In genomic region chr13:110524484-110525254, GRCh38 we compare ENCODE assay signal across 8 cellular contexts. TPM values are rescaled to one million over a fixed set of nuclear protein-coding genes. Genes with fewer than 3 reads are reported as not detected.
DNase-seq lines count a peak whose midpoint lies in the region; ATAC-seq and TF ChIP-seq lines count a peak whose summit lies in the region.

No MANE protein-coding gene starts in this region.

- TF ChIP-seq CTCF in esophagus squamous epithelium (IDR thresholded peaks at IDR 0.05) = no peak

- peak overlapping the region in 2 of 3 donors; percentile 23 to 76 for H3K9ac ChIP-seq in skeletal muscle tissue (ENCODE audit: low read depth in 1 of 3, low read length in 3 of 3)

- H3K4me1 ChIP-seq in esophagus squamous epithelium (peaks cover 8 to 60% (median 9%) of the 10 kb centered on the region in 3 donors), skeletal muscle tissue (ENCODE audit: control insufficient read depth in 3 of 3, insufficient read depth in 3 of 3, low read length in 3 of 3) (peaks cover 11 to 64% (median 62%) of the 10 kb centered on the region in 3 donors)

- intact Hi-C loops in esophagus squamous epithelium (cut with DNase I) = no loop called here

- H3K36me3 ChIP-seq in esophagus squamous epithelium = no peaks in the 10 kb centered on the region
- H3K36me3 ChIP-seq in skeletal muscle tissue (ENCODE audit: control insufficient read depth in 3 of 3, insufficient read depth in 3 of 3, low read length in 3 of 3) = peaks cover 0 to 5% (median 3%) of the 10 kb centered on the region in 3 donors

- H3K4me3 ChIP-seq in esophagus squamous epithelium (no peak overlapping the region), skeletal muscle tissue (ENCODE audit: low read length in 3 of 3) (peak overlapping the region in 1 of 3 donors; percentile 49)

- TF ChIP-seq POLR2A in esophagus squamous epithelium (IDR thresholded peaks at IDR 0.05) = no peak

- ATAC-seq in GM21825 (IDR thresholded peaks at IDR 0.05; ENCODE audit: unreplicated experiment) = peak; percentile 32
- ATAC-seq in HG02678 (IDR thresholded peaks at IDR 0.05; ENCODE audit: unreplicated experiment) = no peak
- no peak for ATAC-seq in HG02588 (IDR thresholded peaks at IDR 0.05; ENCODE audit: unreplicated experiment)

- H3K9me3 ChIP-seq in esophagus squamous epithelium (no peaks in the 10 kb centered on the region), skeletal muscle tissue (ENCODE audit: control insufficient read depth in 3 of 3, low read length in 3 of 3) (no peaks in the 10 kb centered on the region)

- DNase-seq in NCI-H345 treated with DMSO at 0.1 percent for 48 hours (lab: John Stamatoyannopoulos, UW; ENCODE audit: unreplicated experiment) (peak; percentile 37), esophagus squamous epithelium (lab: John Stamatoyannopoulos, UW) (no peak), hippocampal formation (lab: John Stamatoyannopoulos, UW) (no peak), HEK293T (ENCODE audit: extremely low spot score) (no peak)

- H3K27me3 ChIP-seq in esophagus squamous epithelium = no peaks in the 10 kb centered on the region
- H3K27me3 ChIP-seq in skeletal muscle tissue (ENCODE audit: control insufficient read depth in 3 of 3, insufficient read depth in 3 of 3, low read length in 3 of 3) = no peaks in the 10 kb centered on the region

- POLR2A ChIA-PET in HEK293T (lab: Yijun Ruan, JAX) = no interaction called here

- H3K27ac ChIP-seq in esophagus squamous epithelium (peak overlapping the region in 3 of 4 donors; percentile 21 to 51 (median 34)), skeletal muscle tissue (ENCODE audit: low read depth, low read length) (peak overlapping the region; percentile 33)

- WGBS in esophagus squamous epithelium, 2 donors = 29 to 45% methylated on average over 8 to 14 of the region's 20 CpGs

- CTCF ChIA-PET in HEK293T (lab: Yijun Ruan, JAX) = no interaction called here

TF ChIP-seq in HEK293T, 16 proteins besides CTCF, POLR2A, EP300 and RAD21:
- TF ChIP-seq L3MBTL2 (conservative IDR thresholded peaks at IDR 0.05) = no peak
- no peak for TF ChIP-seq HDGF (IDR thresholded peaks at IDR 0.05; ENCODE audit: borderline replicate concordance)
- no peak for TF ChIP-seq CTBP1 (IDR thresholded peaks at IDR 0.05; ENCODE audit: borderline replicate concordance)
- TF ChIP-seq NFRKB (IDR thresholded peaks at IDR 0.05) = no peak
- TF ChIP-seq FOXK2 (IDR thresholded peaks at IDR 0.05) = no peak
- TF ChIP-seq FOXA1 (IDR thresholded peaks at IDR 0.05) = no peak
- no peak for TF ChIP-seq TARDBP (IDR thresholded peaks at IDR 0.05)
- TF ChIP-seq ARNT (IDR thresholded peaks at IDR 0.05) = no peak
- no peak for TF ChIP-seq BHLHE40 (IDR thresholded peaks at IDR 0.05; ENCODE audit: borderline replicate concordance)
- no peak for TF ChIP-seq SUZ12 (IDR thresholded peaks at IDR 0.05)
TF ChIP-seq in HEK293T: peak in this region for 0.

RNA-seq across cellular contexts. Expression of gene RAB20, which starts 36.9 kb away (rescaled TPM):
- total RNA-seq in esophagus squamous epithelium (1 to 10 TPM; 1.3 to 7.2 (median 4.3) TPM), skeletal muscle tissue (7.3 TPM)
